In genomic region chr19:46471778-46472543, GRCh38 we compare ENCODE assay signal across 10 cellular contexts. TPM values are rescaled to one million over a fixed set of nuclear protein-coding genes. Genes with fewer than 3 reads are reported as not detected.
A peak's percentile ranks its signal among the peaks of the same experiment; 100 is the strongest.
DNase-seq lines count a peak whose midpoint lies in the region; ATAC-seq and TF ChIP-seq lines count a peak whose summit lies in the region.
"Had no signal": no experiment of that assay in that cellular context is flagged by ENCODE, and none has a peak within 500 bp of the region (broad histone marks: within the 10 kb centered on the region; RNA-seq: fewer than 3 reads in every experiment).

No MANE protein-coding gene starts in this region.

- H3K4me2 ChIP-seq in neural progenitor cell: peak overlapping the region; percentile 85

- no peak overlapping the region for H3K27ac ChIP-seq in neural progenitor cell
- H3K27ac ChIP-seq: C4-2B had no signal

- H3K27ac Mint-ChIP-seq in stimulated activated naive CD8-positive, alpha-beta T cell treated with anti-CD3 and anti-CD28 coated beads, Interleukin-15, Interleukin-2, amounts not matched to agents 100 ng/mL and 50 ng/mL, for 24 hours: no peak overlapping the region
- H3K27ac Mint-ChIP-seq in neural progenitor cell: peak overlapping the region; percentile 34

- no peaks in the 10 kb centered on the region for H4K20me1 ChIP-seq in neural progenitor cell (ENCODE audit: low read depth)

- H3K4me3 ChIP-seq in epithelial cell of proximal tubule (ENCODE audit: low read depth, low read length) (peak overlapping the region; percentile 58), neural progenitor cell (peak overlapping the region; percentile 49)

- no peaks in the 10 kb centered on the region for H3K36me3 ChIP-seq in neural progenitor cell

- H3K27me3 Mint-ChIP-seq in stimulated activated naive CD8-positive, alpha-beta T cell treated with anti-CD3 and anti-CD28 coated beads, Interleukin-15, Interleukin-2, amounts not matched to agents 100 ng/mL and 50 ng/mL, for 24 hours: peaks cover 44% of the 10 kb centered on the region
- peaks cover 13% of the 10 kb centered on the region for H3K27me3 Mint-ChIP-seq in neural progenitor cell (ENCODE audit: insufficient read depth, low read depth)

- no peak overlapping the region for H3K9ac ChIP-seq in neural progenitor cell

- H3K36me3 Mint-ChIP-seq in stimulated activated naive CD8-positive, alpha-beta T cell treated with anti-CD3 and anti-CD28 coated beads, Interleukin-15, Interleukin-2, amounts not matched to agents 100 ng/mL and 50 ng/mL, for 24 hours (ENCODE audit: low read depth): peaks cover 3% of the 10 kb centered on the region
- peaks cover 29% of the 10 kb centered on the region for H3K36me3 Mint-ChIP-seq in neural progenitor cell

- no peaks in the 10 kb centered on the region for H3K9me3 Mint-ChIP-seq in stimulated activated naive CD8-positive, alpha-beta T cell treated with anti-CD3 and anti-CD28 coated beads, Interleukin-15, Interleukin-2, amounts not matched to agents 100 ng/mL and 50 ng/mL, for 24 hours
- no peaks in the 10 kb centered on the region for H3K9me3 Mint-ChIP-seq in neural progenitor cell

- H3F3A ChIP-seq in neural progenitor cell (ENCODE audit: low read depth): peaks cover 6% of the 10 kb centered on the region

- peaks cover 5% of the 10 kb centered on the region for H3K4me1 ChIP-seq in neural progenitor cell

- peaks cover 3% of the 10 kb centered on the region for H3K27me3 ChIP-seq in neural progenitor cell

- H3K4me3 Mint-ChIP-seq in stimulated activated naive CD8-positive, alpha-beta T cell treated with anti-CD3 and anti-CD28 coated beads, Interleukin-15, Interleukin-2, amounts not matched to agents 100 ng/mL and 50 ng/mL, for 24 hours: peak overlapping the region; percentile 32
- H3K4me3 Mint-ChIP-seq in neural progenitor cell: peak overlapping the region; percentile 82

- no peak for DNase-seq in stimulated activated naive CD8-positive, alpha-beta T cell treated with anti-CD3 and anti-CD28 coated beads, Interleukin-15, Interleukin-2, amounts not matched to agents 100 U/mL and 50 U/mL, for 24 hours
- DNase-seq in epithelial cell of proximal tubule (ENCODE audit: low read depth) (no peak), neural progenitor cell (ENCODE audit: low spot score) (no peak), left lobe of liver (ENCODE audit: low spot score) (no peak), germinal center (ENCODE audit: low spot score) (no peak), NK-92 (lab: John Stamatoyannopoulos, UW; ENCODE audit: unreplicated experiment) (no peak)

- H3K79me2 ChIP-seq in neural progenitor cell (ENCODE audit: low read depth): peaks cover 13% of the 10 kb centered on the region

- no peak for ATAC-seq in stimulated activated naive CD8-positive, alpha-beta T cell treated with anti-CD3 and anti-CD28 coated beads, Interleukin-15, Interleukin-2, amounts not matched to agents 100 U/mL and 50 U/mL, for 24 hours
- ATAC-seq in HG03571 (IDR thresholded peaks at IDR 0.05; ENCODE audit: unreplicated experiment): no peak
- ATAC-seq in left lobe of liver: no peak

- H3K9me3 ChIP-seq in neural progenitor cell (ENCODE audit: low read depth): no peaks in the 10 kb centered on the region

- TF ChIP-seq CTCF in epithelial cell of proximal tubule (conservative IDR thresholded peaks at IDR 0.05; ENCODE audit: low read depth, low read length) (no peak), neural progenitor cell (IDR thresholded peaks at IDR 0.05) (no peak)

- peaks cover 1% of the 10 kb centered on the region for H3K4me1 Mint-ChIP-seq in stimulated activated naive CD8-positive, alpha-beta T cell treated with anti-CD3 and anti-CD28 coated beads, Interleukin-15, Interleukin-2, amounts not matched to agents 100 ng/mL and 50 ng/mL, for 24 hours (ENCODE audit: low read depth)
- H3K4me1 Mint-ChIP-seq in neural progenitor cell: peaks cover 40% of the 10 kb centered on the region

- peak overlapping the region; percentile 8 for H2AFZ ChIP-seq in neural progenitor cell (replicated peaks)

RNA-seq across cellular contexts. Expression of gene PNMA8A, which starts 0.6 kb away (rescaled TPM):
- total RNA-seq in epithelial cell of proximal tubule: 4.3 and 7.4 TPM in 2 replicates
- total RNA-seq in neural progenitor cell (ENCODE audit: low replicate concordance): 42.5 and 43.9 TPM in 2 replicates
- total RNA-seq in left lobe of liver: 0.48 TPM
- total RNA-seq: mononuclear cell had no signal

RNA-seq across cellular contexts. Expression of gene PNMA8B, which starts 23.7 kb away (rescaled TPM):
- total RNA-seq in epithelial cell of proximal tubule (0.36 and 0.92 TPM in 2 replicates), neural progenitor cell (ENCODE audit: low replicate concordance) (0.09 and 3.9 TPM in 2 replicates), left lobe of liver (0.35 TPM)

RNA-seq across cellular contexts. Expression of gene PNMA8C, which starts 43.2 kb away (rescaled TPM):
- total RNA-seq in epithelial cell of proximal tubule: 0.14 TPM in 1 of 2 replicates, not detected in the other
- total RNA-seq in neural progenitor cell (ENCODE audit: low replicate concordance): 0.58 and 0.74 TPM in 2 replicates
- not detected for total RNA-seq in left lobe of liver
- total RNA-seq: mononuclear cell had no signal

RNA-seq across cellular contexts. Expression of gene CCDC8, which starts 58.6 kb away (rescaled TPM):
- total RNA-seq in epithelial cell of proximal tubule: 14.0 and 14.1 TPM in 2 replicates
- 2.8 and 14.1 TPM in 2 replicates for total RNA-seq in neural progenitor cell (ENCODE audit: low replicate concordance)
- 0.55 TPM for total RNA-seq in left lobe of liver
- total RNA-seq: mononuclear cell had no signal
